ENCODE assay signal across 1 cellular context in the genomic region with DNA sequence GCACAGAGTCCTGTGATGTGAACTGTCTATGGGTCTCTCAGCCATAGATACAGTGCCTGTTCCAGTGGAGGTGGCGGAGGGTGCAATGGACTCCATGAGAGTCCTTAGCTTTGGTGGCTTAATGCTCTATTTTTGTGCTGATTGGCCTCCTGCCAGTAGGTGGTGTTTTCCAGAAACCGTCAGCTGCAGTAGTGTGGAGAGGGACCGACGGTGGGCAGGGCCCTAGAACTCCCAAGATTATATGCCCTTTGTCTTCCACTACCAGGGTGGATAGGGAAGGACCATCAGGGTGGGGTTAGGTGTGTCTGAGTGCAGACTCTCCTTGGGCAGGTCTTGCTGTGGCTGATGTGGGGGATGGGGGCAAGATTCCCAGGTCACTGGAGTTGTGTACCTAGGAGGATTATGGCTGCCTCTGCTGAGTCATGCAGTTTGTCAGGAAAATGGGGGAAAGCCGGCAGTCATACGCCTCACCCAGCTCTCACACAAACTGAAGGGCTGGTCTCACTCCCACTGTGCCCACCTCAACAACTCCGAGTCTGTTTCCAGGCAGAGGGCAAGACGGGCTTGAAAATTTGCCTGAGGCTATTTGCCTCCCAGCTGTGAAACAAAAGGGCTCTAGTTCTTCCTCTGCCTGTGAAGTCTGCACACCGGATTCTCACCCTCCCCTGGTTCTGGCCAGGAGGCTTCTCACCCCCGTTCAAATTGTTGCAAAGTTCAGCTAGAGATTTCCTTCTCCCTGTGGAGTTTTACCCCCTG.
TF ChIP-seq lines count a peak whose summit lies in the region.

No MANE protein-coding gene starts in this region.

TF ChIP-seq in HepG2, 621 proteins besides CTCF, POLR2A, EP300 and RAD21 (continued from another document and continues in another):
- TF ChIP-seq, protein P1, sequence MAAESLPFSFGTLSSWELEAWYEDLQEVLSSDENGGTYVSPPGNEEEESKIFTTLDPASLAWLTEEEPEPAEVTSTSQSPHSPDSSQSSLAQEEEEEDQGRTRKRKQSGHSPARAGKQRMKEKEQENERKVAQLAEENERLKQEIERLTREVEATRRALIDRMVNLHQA (CRISPR knock-in tag; IDR thresholded peaks at IDR 0.05): no peak
- TF ChIP-seq TAF15 (IDR thresholded peaks at IDR 0.05; ENCODE audit: low read depth, low read length, poor library complexity, severe bottlenecking) (no peak), NONO (IDR thresholded peaks at IDR 0.05) (no peak), NONO (CRISPR knock-in tag; conservative IDR thresholded peaks at IDR 0.05) (no peak), KDM5A (IDR thresholded peaks at IDR 0.05; ENCODE audit: borderline replicate concordance, low read length) (no peak), ZNF644 (CRISPR knock-in tag; IDR thresholded peaks at IDR 0.05; ENCODE audit: low read depth) (0 out of 2 replicates have a peak, but pooled peaks have one; percentile 25), ZNF34 (CRISPR knock-in tag; IDR thresholded peaks at IDR 0.05; ENCODE audit: borderline replicate concordance) (no peak), ZNF670 (CRISPR knock-in tag; IDR thresholded peaks at IDR 0.05; ENCODE audit: borderline replicate concordance) (no peak), PHF20 (CRISPR knock-in tag; IDR thresholded peaks at IDR 0.05) (no peak), MAFF (IDR thresholded peaks at IDR 0.05; ENCODE audit: low read depth, low read length) (no peak), REL (CRISPR knock-in tag; conservative IDR thresholded peaks at IDR 0.05) (no peak), FOXC1 (CRISPR knock-in tag; IDR thresholded peaks at IDR 0.05; ENCODE audit: borderline replicate concordance) (no peak), U2AF2 (IDR thresholded peaks at IDR 0.05; ENCODE audit: low read depth, low read length) (no peak), ZNF232 (CRISPR knock-in tag; IDR thresholded peaks at IDR 0.05; ENCODE audit: borderline replicate concordance) (no peak), SIN3B (IDR thresholded peaks at IDR 0.05; ENCODE audit: low read length) (no peak), ZNF350 (CRISPR knock-in tag; IDR thresholded peaks at IDR 0.05; ENCODE audit: borderline replicate concordance, low read depth) (no peak), ZBTB20 (CRISPR knock-in tag; IDR thresholded peaks at IDR 0.05; ENCODE audit: borderline replicate concordance, low read depth) (no peak), NPAS2 (CRISPR knock-in tag; IDR thresholded peaks at IDR 0.05; ENCODE audit: borderline replicate concordance) (no peak), ZFY (CRISPR knock-in tag; IDR thresholded peaks at IDR 0.05) (no peak), HNRNPUL1 (IDR thresholded peaks at IDR 0.05; ENCODE audit: low read depth, low read length) (no peak), ELF3 (CRISPR knock-in tag; IDR thresholded peaks at IDR 0.05) (no peak), SMAD1 (CRISPR knock-in tag; IDR thresholded peaks at IDR 0.05; ENCODE audit: borderline replicate concordance, low read depth) (no peak), ZNF337 (CRISPR knock-in tag; IDR thresholded peaks at IDR 0.05; ENCODE audit: borderline replicate concordance, low read depth) (no peak), ZNF251 (CRISPR knock-in tag; IDR thresholded peaks at IDR 0.05) (no peak), JUND (CRISPR knock-in tag; IDR thresholded peaks at IDR 0.05) (0 out of 2 replicates have a peak, but pooled peaks have one; percentile 35), YY1 (IDR thresholded peaks at IDR 0.05; ENCODE audit: insufficient read depth, insufficient replicate concordance, low read depth, low read length) (peak; percentile 51), NCOA1 (CRISPR knock-in tag; IDR thresholded peaks at IDR 0.05) (no peak), ZNF891 (CRISPR knock-in tag; IDR thresholded peaks at IDR 0.05) (no peak), MAFG (CRISPR knock-in tag; IDR thresholded peaks at IDR 0.05) (0 out of 2 replicates have a peak, but pooled peaks have one; percentile 21), PRMT3 (CRISPR knock-in tag; IDR thresholded peaks at IDR 0.05; ENCODE audit: borderline replicate concordance, low read depth) (no peak), ZNF234 (CRISPR knock-in tag; conservative IDR thresholded peaks at IDR 0.05) (no peak), BRD4 (CRISPR knock-in tag; IDR thresholded peaks at IDR 0.05) (no peak), ZFP36L2 (CRISPR knock-in tag; IDR thresholded peaks at IDR 0.05) (no peak), ZNF543 (CRISPR knock-in tag; IDR thresholded peaks at IDR 0.05) (no peak), ZNF138 (CRISPR knock-in tag; IDR thresholded peaks at IDR 0.05; ENCODE audit: low read depth) (no peak), RXRB (CRISPR knock-in tag; IDR thresholded peaks at IDR 0.05; ENCODE audit: borderline replicate concordance) (no peak)
- TF ChIP-seq, protein P2, sequence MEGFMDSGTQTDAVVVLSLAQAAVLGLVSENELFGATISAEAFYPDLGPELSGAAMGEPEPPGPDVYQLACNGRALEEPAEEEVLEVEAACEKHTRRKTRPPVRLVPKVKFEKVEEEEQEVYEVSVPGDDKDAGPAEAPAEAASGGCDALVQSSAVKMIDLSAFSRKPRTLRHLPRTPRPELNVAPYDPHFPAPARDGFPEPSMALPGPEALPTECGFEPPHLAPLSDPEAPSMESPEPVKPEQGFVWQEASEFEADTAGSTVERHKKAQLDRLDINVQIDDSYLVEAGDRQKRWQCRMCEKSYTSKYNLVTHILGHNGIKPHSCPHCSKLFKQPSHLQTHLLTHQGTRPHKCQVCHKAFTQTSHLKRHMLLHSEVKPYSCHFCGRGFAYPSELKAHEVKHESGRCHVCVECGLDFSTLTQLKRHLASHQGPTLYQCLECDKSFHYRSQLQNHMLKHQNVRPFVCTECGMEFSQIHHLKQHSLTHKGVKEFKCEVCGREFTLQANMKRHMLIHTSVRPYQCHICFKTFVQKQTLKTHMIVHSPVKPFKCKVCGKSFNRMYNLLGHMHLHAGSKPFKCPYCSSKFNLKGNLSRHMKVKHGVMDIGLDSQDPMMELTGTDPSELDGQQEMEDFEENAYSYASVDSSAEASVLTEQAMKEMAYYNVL (CRISPR knock-in tag; IDR thresholded peaks at IDR 0.05; ENCODE audit: borderline replicate concordance): no peak
- TF ChIP-seq, protein P3, sequence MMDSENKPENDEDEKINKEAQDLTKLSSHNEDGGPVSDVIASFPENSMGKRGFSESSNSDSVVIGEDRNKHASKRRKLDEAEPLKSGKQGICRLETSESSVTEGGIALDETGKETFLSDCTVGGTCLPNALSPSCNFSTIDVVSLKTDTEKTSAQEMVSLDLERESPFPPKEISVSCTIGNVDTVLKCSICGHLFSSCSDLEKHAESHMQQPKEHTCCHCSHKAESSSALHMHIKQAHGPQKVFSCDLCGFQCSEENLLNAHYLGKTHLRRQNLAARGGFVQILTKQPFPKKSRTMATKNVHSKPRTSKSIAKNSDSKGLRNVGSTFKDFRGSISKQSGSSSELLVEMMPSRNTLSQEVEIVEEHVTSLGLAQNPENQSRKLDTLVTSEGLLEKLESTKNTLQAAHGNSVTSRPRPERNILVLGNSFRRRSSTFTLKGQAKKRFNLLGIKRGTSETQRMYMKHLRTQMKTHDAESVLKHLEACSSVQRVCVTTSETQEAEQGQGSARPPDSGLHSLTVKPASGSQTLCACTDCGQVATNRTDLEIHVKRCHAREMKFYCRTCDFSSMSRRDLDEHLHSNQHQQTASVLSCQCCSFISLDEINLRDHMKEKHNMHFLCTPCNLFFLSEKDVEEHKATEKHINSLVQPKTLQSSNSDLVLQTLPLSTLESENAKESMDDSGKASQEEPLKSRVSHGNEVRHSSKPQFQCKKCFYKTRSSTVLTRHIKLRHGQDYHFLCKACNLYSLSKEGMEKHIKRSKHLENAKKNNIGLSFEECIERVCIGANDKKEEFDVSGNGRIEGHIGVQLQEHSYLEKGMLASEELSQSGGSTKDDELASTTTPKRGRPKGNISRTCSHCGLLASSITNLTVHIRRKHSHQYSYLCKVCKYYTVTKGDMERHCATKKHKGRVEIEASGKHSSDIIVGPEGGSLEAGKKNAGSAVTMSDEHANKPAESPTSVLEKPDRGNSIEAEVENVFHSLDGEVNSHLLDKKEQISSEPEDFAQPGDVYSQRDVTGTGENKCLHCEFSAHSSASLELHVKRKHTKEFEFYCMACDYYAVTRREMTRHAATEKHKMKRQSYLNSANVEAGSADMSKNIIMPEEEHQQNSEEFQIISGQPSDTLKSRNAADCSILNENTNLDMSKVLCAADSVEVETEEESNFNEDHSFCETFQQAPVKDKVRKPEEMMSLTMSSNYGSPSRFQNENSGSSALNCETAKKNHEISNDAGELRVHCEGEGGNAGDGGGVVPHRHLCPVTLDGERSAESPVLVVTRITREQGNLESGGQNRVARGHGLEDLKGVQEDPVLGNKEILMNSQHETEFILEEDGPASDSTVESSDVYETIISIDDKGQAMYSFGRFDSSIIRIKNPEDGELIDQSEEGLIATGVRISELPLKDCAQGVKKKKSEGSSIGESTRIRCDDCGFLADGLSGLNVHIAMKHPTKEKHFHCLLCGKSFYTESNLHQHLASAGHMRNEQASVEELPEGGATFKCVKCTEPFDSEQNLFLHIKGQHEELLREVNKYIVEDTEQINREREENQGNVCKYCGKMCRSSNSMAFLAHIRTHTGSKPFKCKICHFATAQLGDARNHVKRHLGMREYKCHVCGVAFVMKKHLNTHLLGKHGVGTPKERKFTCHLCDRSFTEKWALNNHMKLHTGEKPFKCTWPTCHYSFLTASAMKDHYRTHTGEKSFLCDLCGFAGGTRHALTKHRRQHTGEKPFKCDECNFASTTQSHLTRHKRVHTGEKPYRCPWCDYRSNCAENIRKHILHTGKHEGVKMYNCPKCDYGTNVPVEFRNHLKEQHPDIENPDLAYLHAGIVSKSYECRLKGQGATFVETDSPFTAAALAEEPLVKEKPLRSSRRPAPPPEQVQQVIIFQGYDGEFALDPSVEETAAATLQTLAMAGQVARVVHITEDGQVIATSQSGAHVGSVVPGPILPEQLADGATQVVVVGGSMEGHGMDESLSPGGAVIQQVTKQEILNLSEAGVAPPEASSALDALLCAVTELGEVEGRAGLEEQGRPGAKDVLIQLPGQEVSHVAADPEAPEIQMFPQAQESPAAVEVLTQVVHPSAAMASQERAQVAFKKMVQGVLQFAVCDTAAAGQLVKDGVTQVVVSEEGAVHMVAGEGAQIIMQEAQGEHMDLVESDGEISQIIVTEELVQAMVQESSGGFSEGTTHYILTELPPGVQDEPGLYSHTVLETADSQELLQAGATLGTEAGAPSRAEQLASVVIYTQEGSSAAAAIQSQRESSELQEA (CRISPR knock-in tag; IDR thresholded peaks at IDR 0.05; ENCODE audit: not compliant biosample characterization): no peak
- TF ChIP-seq, protein P4, sequence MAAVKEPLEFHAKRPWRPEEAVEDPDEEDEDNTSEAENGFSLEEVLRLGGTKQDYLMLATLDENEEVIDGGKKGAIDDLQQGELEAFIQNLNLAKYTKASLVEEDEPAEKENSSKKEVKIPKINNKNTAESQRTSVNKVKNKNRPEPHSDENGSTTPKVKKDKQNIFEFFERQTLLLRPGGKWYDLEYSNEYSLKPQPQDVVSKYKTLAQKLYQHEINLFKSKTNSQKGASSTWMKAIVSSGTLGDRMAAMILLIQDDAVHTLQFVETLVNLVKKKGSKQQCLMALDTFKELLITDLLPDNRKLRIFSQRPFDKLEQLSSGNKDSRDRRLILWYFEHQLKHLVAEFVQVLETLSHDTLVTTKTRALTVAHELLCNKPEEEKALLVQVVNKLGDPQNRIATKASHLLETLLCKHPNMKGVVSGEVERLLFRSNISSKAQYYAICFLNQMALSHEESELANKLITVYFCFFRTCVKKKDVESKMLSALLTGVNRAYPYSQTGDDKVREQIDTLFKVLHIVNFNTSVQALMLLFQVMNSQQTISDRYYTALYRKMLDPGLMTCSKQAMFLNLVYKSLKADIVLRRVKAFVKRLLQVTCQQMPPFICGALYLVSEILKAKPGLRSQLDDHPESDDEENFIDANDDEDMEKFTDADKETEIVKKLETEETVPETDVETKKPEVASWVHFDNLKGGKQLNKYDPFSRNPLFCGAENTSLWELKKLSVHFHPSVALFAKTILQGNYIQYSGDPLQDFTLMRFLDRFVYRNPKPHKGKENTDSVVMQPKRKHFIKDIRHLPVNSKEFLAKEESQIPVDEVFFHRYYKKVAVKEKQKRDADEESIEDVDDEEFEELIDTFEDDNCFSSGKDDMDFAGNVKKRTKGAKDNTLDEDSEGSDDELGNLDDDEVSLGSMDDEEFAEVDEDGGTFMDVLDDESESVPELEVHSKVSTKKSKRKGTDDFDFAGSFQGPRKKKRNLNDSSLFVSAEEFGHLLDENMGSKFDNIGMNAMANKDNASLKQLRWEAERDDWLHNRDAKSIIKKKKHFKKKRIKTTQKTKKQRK (IDR thresholded peaks at IDR 0.05; ENCODE audit: low read length): no peak
- TF ChIP-seq, protein P5, sequence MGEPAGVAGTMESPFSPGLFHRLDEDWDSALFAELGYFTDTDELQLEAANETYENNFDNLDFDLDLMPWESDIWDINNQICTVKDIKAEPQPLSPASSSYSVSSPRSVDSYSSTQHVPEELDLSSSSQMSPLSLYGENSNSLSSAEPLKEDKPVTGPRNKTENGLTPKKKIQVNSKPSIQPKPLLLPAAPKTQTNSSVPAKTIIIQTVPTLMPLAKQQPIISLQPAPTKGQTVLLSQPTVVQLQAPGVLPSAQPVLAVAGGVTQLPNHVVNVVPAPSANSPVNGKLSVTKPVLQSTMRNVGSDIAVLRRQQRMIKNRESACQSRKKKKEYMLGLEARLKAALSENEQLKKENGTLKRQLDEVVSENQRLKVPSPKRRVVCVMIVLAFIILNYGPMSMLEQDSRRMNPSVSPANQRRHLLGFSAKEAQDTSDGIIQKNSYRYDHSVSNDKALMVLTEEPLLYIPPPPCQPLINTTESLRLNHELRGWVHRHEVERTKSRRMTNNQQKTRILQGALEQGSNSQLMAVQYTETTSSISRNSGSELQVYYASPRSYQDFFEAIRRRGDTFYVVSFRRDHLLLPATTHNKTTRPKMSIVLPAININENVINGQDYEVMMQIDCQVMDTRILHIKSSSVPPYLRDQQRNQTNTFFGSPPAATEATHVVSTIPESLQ (CRISPR knock-in tag; conservative IDR thresholded peaks at IDR 0.05): no peak
- TF ChIP-seq, protein P6, sequence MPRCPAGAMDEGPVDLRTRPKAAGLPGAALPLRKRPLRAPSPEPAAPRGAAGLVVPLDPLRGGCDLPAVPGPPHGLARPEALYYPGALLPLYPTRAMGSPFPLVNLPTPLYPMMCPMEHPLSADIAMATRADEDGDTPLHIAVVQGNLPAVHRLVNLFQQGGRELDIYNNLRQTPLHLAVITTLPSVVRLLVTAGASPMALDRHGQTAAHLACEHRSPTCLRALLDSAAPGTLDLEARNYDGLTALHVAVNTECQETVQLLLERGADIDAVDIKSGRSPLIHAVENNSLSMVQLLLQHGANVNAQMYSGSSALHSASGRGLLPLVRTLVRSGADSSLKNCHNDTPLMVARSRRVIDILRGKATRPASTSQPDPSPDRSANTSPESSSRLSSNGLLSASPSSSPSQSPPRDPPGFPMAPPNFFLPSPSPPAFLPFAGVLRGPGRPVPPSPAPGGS (CRISPR knock-in tag; IDR thresholded peaks at IDR 0.05): no peak
- TF ChIP-seq, protein P7, sequence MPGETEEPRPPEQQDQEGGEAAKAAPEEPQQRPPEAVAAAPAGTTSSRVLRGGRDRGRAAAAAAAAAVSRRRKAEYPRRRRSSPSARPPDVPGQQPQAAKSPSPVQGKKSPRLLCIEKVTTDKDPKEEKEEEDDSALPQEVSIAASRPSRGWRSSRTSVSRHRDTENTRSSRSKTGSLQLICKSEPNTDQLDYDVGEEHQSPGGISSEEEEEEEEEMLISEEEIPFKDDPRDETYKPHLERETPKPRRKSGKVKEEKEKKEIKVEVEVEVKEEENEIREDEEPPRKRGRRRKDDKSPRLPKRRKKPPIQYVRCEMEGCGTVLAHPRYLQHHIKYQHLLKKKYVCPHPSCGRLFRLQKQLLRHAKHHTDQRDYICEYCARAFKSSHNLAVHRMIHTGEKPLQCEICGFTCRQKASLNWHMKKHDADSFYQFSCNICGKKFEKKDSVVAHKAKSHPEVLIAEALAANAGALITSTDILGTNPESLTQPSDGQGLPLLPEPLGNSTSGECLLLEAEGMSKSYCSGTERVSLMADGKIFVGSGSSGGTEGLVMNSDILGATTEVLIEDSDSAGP (CRISPR knock-in tag; IDR thresholded peaks at IDR 0.05; ENCODE audit: borderline replicate concordance): 0 out of 2 replicates have a peak, but pooled peaks have one; percentile 18
